Comparison of ENCODE assay signal across 10 cellular contexts in the genomic region with DNA sequence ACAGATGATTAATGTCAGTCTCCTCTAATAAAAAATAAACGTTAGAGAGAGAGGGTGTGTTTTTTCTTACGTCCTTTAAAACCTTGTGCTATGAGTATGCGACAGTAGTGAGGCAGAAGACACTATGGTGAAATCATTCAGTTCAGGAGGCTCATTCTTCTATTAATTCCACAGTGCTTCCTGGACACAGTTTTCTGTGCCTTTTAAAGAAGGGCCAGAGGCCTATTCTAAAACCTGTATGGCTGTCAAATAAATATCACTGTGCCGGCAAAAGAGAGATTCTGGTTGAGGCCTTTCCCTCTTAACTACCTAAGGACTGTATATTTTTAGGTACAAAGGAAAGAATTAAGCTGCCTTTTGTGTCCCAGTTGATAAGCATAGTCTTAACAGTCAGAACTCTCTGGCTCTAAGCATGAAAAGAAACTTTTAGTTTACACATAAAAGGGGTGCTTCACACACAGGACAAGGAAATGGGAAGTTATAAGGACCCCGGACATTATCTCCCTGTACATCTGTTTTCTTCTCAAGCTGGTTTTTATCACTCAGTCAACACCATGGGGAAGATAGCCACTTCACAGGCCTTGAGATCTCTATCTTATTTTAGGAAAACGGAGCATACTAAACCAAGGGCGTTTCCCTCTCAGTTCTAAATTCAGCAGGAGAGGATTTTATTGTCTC.
DNase-seq lines count a peak whose midpoint lies in the region; ATAC-seq and TF ChIP-seq lines count a peak whose summit lies in the region.
"Had no signal": no experiment of that assay in that cellular context is flagged by ENCODE, and none has a peak within 500 bp of the region (broad histone marks: within the 10 kb centered on the region; RNA-seq: fewer than 3 reads in every experiment).

No MANE protein-coding gene starts in this region.

- no peaks in the 10 kb centered on the region for H3K27me3 ChIP-seq in stomach

- H3K36me3 ChIP-seq in stomach: no peaks in the 10 kb centered on the region

- no peak for TF ChIP-seq CTCF in stomach (IDR thresholded peaks at IDR 0.05)

- peak overlapping the region in 1 of 5 donors; percentile 6 for H3K27ac ChIP-seq in stomach
- H3K27ac ChIP-seq: VCaP had no signal

- H3K36me3 Mint-ChIP-seq in activated T-cell treated with anti-CD3 and anti-CD28 coated beads, Interleukin-2, amount 50 U/mL, for 72 hours (ENCODE audit: insufficient read depth in 2 of 2): no peaks in the 10 kb centered on the region
- peaks cover 13% of the 10 kb centered on the region for H3K36me3 Mint-ChIP-seq in T-helper 1 cell treated with Interleukin-12 subunit alpha and Interleukin-12 subunit beta and Interleukin-4 antibody, amounts not matched to agents 30 μg/mL and 1 μg/mL, for 36 hours (ENCODE audit: low read depth)

- H3K27ac Mint-ChIP-seq in activated T-cell treated with anti-CD3 and anti-CD28 coated beads, Interleukin-2, amount 50 U/mL, for 72 hours: peak overlapping the region; percentile 95
- H3K27ac Mint-ChIP-seq in T-helper 1 cell treated with Interleukin-12 subunit alpha and Interleukin-12 subunit beta and Interleukin-4 antibody, amounts not matched to agents 30 μg/mL and 1 μg/mL, for 36 hours: peak overlapping the region; percentile 88

- DNase-seq in activated T-cell treated with anti-CD3 and anti-CD28 coated beads, Interleukin-2, amount 50 U/mL, for 72 hours: no peak
- no peak for DNase-seq in activated T-cell treated with anti-CD3 and anti-CD28 coated beads for 4 hours
- no peak for DNase-seq in stimulated activated naive CD8-positive, alpha-beta T cell treated with anti-CD3 and anti-CD28 coated beads, Interleukin-15, Interleukin-2, amounts not matched to agents 100 U/mL and 50 U/mL, for 24 hours
- no peak for DNase-seq in NCI-H526 (lab: John Stamatoyannopoulos, UW)
- DNase-seq in stomach: no peak
- no peak for DNase-seq in putamen (ENCODE audit: low spot score)
- DNase-seq: NCI-H748 treated with DMSO at 0.1 percent for 48 hours had no signal

- peaks cover 60% of the 10 kb centered on the region for H3K4me1 Mint-ChIP-seq in activated T-cell treated with anti-CD3 and anti-CD28 coated beads, Interleukin-2, amount 50 U/mL, for 72 hours (ENCODE audit: low read depth)
- H3K4me1 Mint-ChIP-seq in T-helper 1 cell treated with Interleukin-12 subunit alpha and Interleukin-12 subunit beta and Interleukin-4 antibody, amounts not matched to agents 30 μg/mL and 1 μg/mL, for 36 hours (ENCODE audit: low read depth): peaks cover 61% of the 10 kb centered on the region

- TF ChIP-seq POLR2A in stomach (IDR thresholded peaks at IDR 0.05): no peak

- no peak for TF ChIP-seq EP300 in stomach (IDR thresholded peaks at IDR 0.05)

- H3K9me3 ChIP-seq in stomach: no peaks in the 10 kb centered on the region

- no peaks in the 10 kb centered on the region for H3K27me3 Mint-ChIP-seq in activated T-cell treated with anti-CD3 and anti-CD28 coated beads, Interleukin-2, amount 50 U/mL, for 72 hours (ENCODE audit: low read depth)
- H3K27me3 Mint-ChIP-seq in T-helper 1 cell treated with Interleukin-12 subunit alpha and Interleukin-12 subunit beta and Interleukin-4 antibody, amounts not matched to agents 30 μg/mL and 1 μg/mL, for 36 hours (ENCODE audit: low read depth): no peaks in the 10 kb centered on the region

- H3K9me3 Mint-ChIP-seq in activated T-cell treated with anti-CD3 and anti-CD28 coated beads, Interleukin-2, amount 50 U/mL, for 72 hours: no peaks in the 10 kb centered on the region
- peaks cover 3% of the 10 kb centered on the region for H3K9me3 Mint-ChIP-seq in T-helper 1 cell treated with Interleukin-12 subunit alpha and Interleukin-12 subunit beta and Interleukin-4 antibody, amounts not matched to agents 30 μg/mL and 1 μg/mL, for 36 hours

- ATAC-seq in activated T-cell treated with anti-CD3 and anti-CD28 coated beads, Interleukin-2, amount 50 U/mL, for 72 hours (replicated peaks in 1 of 2): peak; percentile 30 to 32
- peak; percentile 5 for ATAC-seq in HG02885 (IDR thresholded peaks at IDR 0.05; ENCODE audit: poor library complexity, unreplicated experiment)
- peak; percentile 16 for ATAC-seq in stimulated activated naive CD8-positive, alpha-beta T cell treated with anti-CD3 and anti-CD28 coated beads, Interleukin-15, Interleukin-2, amounts not matched to agents 100 U/mL and 50 U/mL, for 24 hours

- intact Hi-C loops in stomach (cut with DNase I; ENCODE audit: low total_unique reads): no loop called here

- peak overlapping the region; percentile 47 to 53 for H3K4me3 Mint-ChIP-seq in activated T-cell treated with anti-CD3 and anti-CD28 coated beads, Interleukin-2, amount 50 U/mL, for 72 hours
- peak overlapping the region; percentile 56 for H3K4me3 Mint-ChIP-seq in T-helper 1 cell treated with Interleukin-12 subunit alpha and Interleukin-12 subunit beta and Interleukin-4 antibody, amounts not matched to agents 30 μg/mL and 1 μg/mL, for 36 hours

- WGBS in stomach, 5 donors: 32 to 47% (median 39%) methylated on average over 7 of the region's 7 CpGs

- no peaks in the 10 kb centered on the region for H3K4me1 ChIP-seq in stomach

- no peak overlapping the region for H3K4me3 ChIP-seq in stomach
